ENCODE assay signal across 25 cellular contexts in genomic region chr7:87993269-87993668, GRCh38.
"Had no signal": no experiment of that assay in that cellular context is flagged by ENCODE, and none has a peak within 500 bp of the region (broad histone marks: within the 10 kb centered on the region; RNA-seq: fewer than 3 reads in every experiment).

No MANE protein-coding gene starts in this region.

- ATAC-seq: activated CD4-positive, alpha-beta T cell treated with anti-CD3 and anti-CD28 coated beads for 36 hours; activated CD8-positive, alpha-beta memory T cell treated with anti-CD3 and anti-CD28 coated beads, Interleukin-2, amount 10 ng/mL, durations not matched to agents 7 days and 5 days; activated CD8-positive, alpha-beta T cell treated with anti-CD3 and anti-CD28 coated beads, Interleukin-2, amount 10 ng/mL, durations not matched to agents 7 days and 5 days; activated naive CD8-positive, alpha-beta T cell treated with anti-CD3 and anti-CD28 coated beads, Interleukin-2, amount 50 U/mL, for 24 hours; esophagus mucosa; foreskin keratinocyte; gastrocnemius medialis; heart right ventricle had no signal

- H3K9me3 ChIP-seq: ascending aorta, gastrocnemius medialis, heart right ventricle had no signal

- H3K27ac ChIP-seq: ascending aorta, foreskin keratinocyte, gastrocnemius medialis, heart right ventricle had no signal

- H3K27me3 ChIP-seq: ascending aorta, foreskin keratinocyte, gastrocnemius medialis, heart right ventricle had no signal

- FAIRE-seq: colon, endometrium, endothelial cell of umbilical vein had no signal

- H3K36me3 ChIP-seq: ascending aorta, gastrocnemius medialis, heart right ventricle had no signal

- H3K4me1 ChIP-seq: ascending aorta, foreskin keratinocyte, gastrocnemius medialis, heart right ventricle had no signal

- H3K4me3 ChIP-seq: ascending aorta, gastrocnemius medialis, heart right ventricle had no signal

- DNase-seq: activated CD4-positive, alpha-beta memory T cell treated with anti-CD3 and anti-CD28 coated beads for 36 hours; activated CD4-positive, alpha-beta T cell treated with anti-CD3 and anti-CD28 coated beads for 36 hours; activated CD4-positive, alpha-beta T cell treated with anti-CD3 and anti-CD28 coated beads, Interleukin-2, amount 10 ng/mL, durations not matched to agents 24 days and 14 days; activated CD4-positive, CD25-positive, alpha-beta regulatory T cell; activated CD4-positive, CD25-positive, alpha-beta regulatory T cell treated with anti-CD3 and anti-CD28 coated beads, Interleukin-2, amount 50 U/mL, for 72 hours; activated CD8-positive, alpha-beta memory T cell treated with anti-CD3 and anti-CD28 coated beads, Interleukin-2, amount 10 ng/mL, durations not matched to agents 7 days and 5 days; activated CD8-positive, alpha-beta memory T cell treated with anti-CD3 and anti-CD28 coated beads, Interleukin-2, amount 50 U/mL, for 4 hours; activated CD8-positive, alpha-beta T cell treated with anti-CD3 and anti-CD28 coated beads, Interleukin-2, amount 10 ng/mL, durations not matched to agents 7 days and 5 days; activated effector memory CD4-positive, alpha-beta T cell treated with anti-CD3 and anti-CD28 coated beads, Interleukin-2, amount 50 U/mL, for 16 hours; activated naive CD4-positive, alpha-beta T cell treated with anti-CD3 and anti-CD28 coated beads for 36 hours; activated naive CD8-positive, alpha-beta T cell treated with anti-CD3 and anti-CD28 coated beads for 36 hours; activated naive CD8-positive, alpha-beta T cell treated with anti-CD3 and anti-CD28 coated beads, Interleukin-2, amount 50 U/mL, for 24 hours; activated T-cell treated with anti-CD3 and anti-CD28 coated beads, Interleukin-2, amount 50 U/mL, for 1 hour; activated T-cell treated with anti-CD3 and anti-CD28 coated beads, Interleukin-2, amount 50 U/mL, for 48 hours; caudate nucleus; effector CD8-positive, alpha-beta T cell; foreskin keratinocyte; gastrocnemius medialis; heart right ventricle; T-helper 2 cell had no signal
